In genomic region chr18:48293954-48294893, GRCh38 we compare ENCODE assay signal across 11 cellular contexts.
A peak's percentile ranks its signal among the peaks of the same experiment; 100 is the strongest.
DNase-seq lines count a peak whose midpoint lies in the region; ATAC-seq, FAIRE-seq and TF ChIP-seq lines count a peak whose summit lies in the region.
"Had no signal": no experiment of that assay in that cellular context is flagged by ENCODE, and none has a peak within 500 bp of the region (broad histone marks: within the 10 kb centered on the region; RNA-seq: fewer than 3 reads in every experiment).

No MANE protein-coding gene starts in this region.

- DNase-seq in NCI-H2081 treated with DMSO at 0.1 percent for 48 hours (lab: John Stamatoyannopoulos, UW) (peak; percentile 87), progenitor cell of endocrine pancreas (ENCODE audit: low spot score, unreplicated experiment) (no peak), cerebellar nuclear complex (lab: John Stamatoyannopoulos, UW) (no peak), HepG2 (ENCODE audit: low spot score) (no peak)
- peak; percentile 7 for DNase-seq in activated CD8-positive, alpha-beta memory T cell treated with anti-CD3 and anti-CD28 coated beads, Interleukin-2, amount 50 U/mL, for 48 hours
- DNase-seq in stimulated activated CD4-positive, alpha-beta T cell treated with anti-CD3 and anti-CD28 coated beads, Interleukin-12 subunit alpha, Interleukin-12 subunit beta, amount 100 ng/mL, for 4 hours: no peak
- DNase-seq: GF-D8, KBM-7, T-helper 1 cell had no signal

- no peaks in the 10 kb centered on the region for H3K36me3 ChIP-seq in HepG2 (replicated peaks in 1 of 2; ENCODE audit: control insufficient read depth in 1 of 2, insufficient read depth in 2 of 2, low read length in 2 of 2)

- intact Hi-C loops in HepG2 (cut with micrococcal nuclease; ENCODE audit: unreplicated experiment): no loop called here

- in situ Hi-C loops in HepG2 (cut with HindIII; ENCODE audit: extremely low pct_ligation_motif_present, low pct_unique_long_range_greater_than_20kb): no loop called here

- ATAC-seq in GM21737 (IDR thresholded peaks at IDR 0.05; ENCODE audit: unreplicated experiment) (no peak), HepG2 (no peak)

- WGBS in HepG2 (ENCODE audit: low lambda C conversion rate): 33% methylated on average over 12 of the region's 16 CpGs

- peak overlapping the region; percentile 90 for H3K27ac Mint-ChIP-seq in progenitor cell of endocrine pancreas

- no peak overlapping the region for H3K4me2 ChIP-seq in HepG2 (ENCODE audit: low read depth, low read length)

- no peaks in the 10 kb centered on the region for H3K36me3 Mint-ChIP-seq in progenitor cell of endocrine pancreas (ENCODE audit: insufficient read depth)

- H3K27me3 Mint-ChIP-seq in progenitor cell of endocrine pancreas: no peaks in the 10 kb centered on the region

- POLR2A ChIA-PET in HepG2 (lab: Yijun Ruan, JAX): no interaction called here

- no peak overlapping the region for H3K9ac ChIP-seq in HepG2 (ENCODE audit: insufficient read depth, low read depth, low read length)

- no peak for TF ChIP-seq POLR2A in HepG2 (IDR thresholded peaks at IDR 0.05; ENCODE audit: insufficient read depth in 1 of 2, low read depth in 2 of 2, low read length in 2 of 2)

- no peak for FAIRE-seq in HepG2 (lab: Jason Lieb, UNC)

- TF ChIP-seq EP300 in Ishikawa (IDR thresholded peaks at IDR 0.05; ENCODE audit: borderline replicate concordance): no peak
- TF ChIP-seq EP300 in HepG2 (IDR thresholded peaks at IDR 0.05; ENCODE audit: low read depth in 2 of 2, low read length in 2 of 2): no peak
- TF ChIP-seq EP300 in HepG2 (CRISPR knock-in tag; IDR thresholded peaks at IDR 0.05; ENCODE audit: borderline replicate concordance): no peak

- no peaks in the 10 kb centered on the region for H3K9me3 Mint-ChIP-seq in progenitor cell of endocrine pancreas (ENCODE audit: low read depth)

- H3K9me3 ChIP-seq in HepG2 (ENCODE audit: low read length): no peaks in the 10 kb centered on the region

- H4K20me1 ChIP-seq in HepG2 (ENCODE audit: insufficient read depth, low read length): no peaks in the 10 kb centered on the region

- CTCF ChIA-PET in HepG2 (lab: Yijun Ruan, JAX; ENCODE audit: low intra/inter-chr PET ratio, low total read pairs): no interaction called here

- no peak for TF ChIP-seq CTCF in progenitor cell of endocrine pancreas (IDR thresholded peaks at IDR 0.05; ENCODE audit: unreplicated experiment)
- no peak for TF ChIP-seq CTCF in HepG2 (CRISPR knock-in tag; IDR thresholded peaks at IDR 0.05)

- H3K4me3 Mint-ChIP-seq in progenitor cell of endocrine pancreas (ENCODE audit: low read depth): peak overlapping the region; percentile 31

- TF ChIP-seq RAD21 in Ishikawa (IDR thresholded peaks at IDR 0.05; ENCODE audit: low read depth) (no peak), HepG2 (CRISPR knock-in tag; IDR thresholded peaks at IDR 0.05) (no peak)

- peaks cover 20% of the 10 kb centered on the region for H3K4me1 Mint-ChIP-seq in progenitor cell of endocrine pancreas (ENCODE audit: low read depth)

- BruUV-seq in HepG2 (replicated peaks; lab: Mats Ljungman, UMichigan): no TSS peak

- H3K4me1 ChIP-seq in HepG2 (ENCODE audit: insufficient read depth, low read length): no peaks in the 10 kb centered on the region

- no peak overlapping the region for H3K4me3 ChIP-seq in HepG2 (replicated peaks in 1 of 3; ENCODE audit: insufficient read depth in 1 of 3, low read depth in 2 of 3, low read length in 3 of 3)

- no peak overlapping the region for H3K27ac ChIP-seq in HepG2 (ENCODE audit: extremely low read length, insufficient read depth, low read length)

- H3K27me3 ChIP-seq in HepG2 (ENCODE audit: control insufficient read depth in 1 of 2, insufficient read depth in 2 of 2, low read length in 2 of 2): no peaks in the 10 kb centered on the region; a peak in 1 of 5 replicates

- H3K79me2 ChIP-seq in HepG2 (ENCODE audit: insufficient read depth, low read length): no peaks in the 10 kb centered on the region

- no peak overlapping the region for H2AFZ ChIP-seq in HepG2 (ENCODE audit: low read length)

TF ChIP-seq in Ishikawa, 13 proteins besides CTCF, POLR2A, EP300 and RAD21 (continues in another document):
- TF ChIP-seq MAX (IDR thresholded peaks at IDR 0.05): peak; percentile 62
- no peak for TF ChIP-seq REST (IDR thresholded peaks at IDR 0.05; ENCODE audit: low read depth)
- no peak for TF ChIP-seq ZBTB7A (IDR thresholded peaks at IDR 0.05; ENCODE audit: low read depth)
- TF ChIP-seq USF1 (IDR thresholded peaks at IDR 0.05): no peak
- peak; percentile 40; the same call in 1 of the 2 replicates for TF ChIP-seq TEAD4 (IDR thresholded peaks at IDR 0.05)
- TF ChIP-seq EGR1 (IDR thresholded peaks at IDR 0.05): no peak
- no peak for TF ChIP-seq FOXM1 (IDR thresholded peaks at IDR 0.05; ENCODE audit: borderline replicate concordance, low read depth)

TF ChIP-seq in HepG2, 621 proteins besides CTCF, POLR2A, EP300 and RAD21:
- no peak for TF ChIP-seq ZKSCAN8 (CRISPR knock-in tag; IDR thresholded peaks at IDR 0.05; ENCODE audit: borderline replicate concordance)
- no peak for TF ChIP-seq RCOR2 (CRISPR knock-in tag; IDR thresholded peaks at IDR 0.05)
TF ChIP-seq in HepG2: peak in this region for 0.

Comparison
In these comparisons a context has a peak if more than half of its experiments do, and no peak if none do; other contexts are left out.
1. DNase-seq: peak in NCI-H2081 treated with DMSO at 0.1 percent for 48 hours (single experiment) and activated CD8-positive, alpha-beta memory T cell treated with anti-CD3 and anti-CD28 coated beads, Interleukin-2, amount 50 U/mL, for 48 hours (single experiment); none in progenitor cell of endocrine pancreas (single experiment), stimulated activated CD4-positive, alpha-beta T cell treated with anti-CD3 and anti-CD28 coated beads, Interleukin-12 subunit alpha, Interleukin-12 subunit beta, amount 100 ng/mL, for 4 hours (single experiment), cerebellar nuclear complex (0 of 2) and HepG2 (single experiment).